8 cellular contexts compared by ENCODE assay signal in the genomic region with DNA sequence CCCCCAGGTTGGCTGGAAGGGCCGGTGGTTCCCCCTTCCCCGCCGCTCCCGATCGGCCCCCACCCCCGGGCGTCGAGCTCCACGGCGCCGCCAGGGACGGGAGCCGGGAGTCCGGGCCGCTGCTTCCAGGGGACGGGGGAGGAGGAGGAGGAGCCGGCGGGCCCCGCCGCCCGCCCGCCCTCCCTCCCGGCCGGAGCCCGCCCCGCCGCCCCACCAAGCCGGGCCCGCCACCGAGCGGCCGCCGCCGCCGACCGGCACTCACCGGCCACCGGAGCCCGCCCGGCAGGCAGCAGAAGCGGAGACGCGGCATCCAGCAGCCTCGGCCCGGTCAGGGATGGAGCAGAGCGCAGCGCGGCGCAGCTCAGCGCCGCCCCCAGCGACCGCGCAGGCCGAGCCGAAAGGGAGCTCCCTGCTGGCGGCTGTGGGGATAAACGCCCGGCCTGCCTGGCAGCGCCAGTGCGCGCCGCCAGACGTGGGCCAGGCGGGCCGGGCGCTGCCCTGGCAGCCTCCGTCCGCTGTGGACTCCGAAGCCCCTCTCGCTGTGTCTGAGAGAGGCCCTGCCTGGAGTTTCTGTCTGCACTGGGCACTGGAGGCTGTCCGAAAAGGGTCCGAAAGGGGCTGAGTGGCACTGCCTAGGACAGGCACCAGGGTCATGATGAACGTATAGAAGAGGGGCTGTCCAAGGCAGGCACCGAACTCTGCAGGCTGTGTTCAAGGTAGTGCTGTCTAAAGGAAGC. TPM values are rescaled to one million over a fixed set of nuclear protein-coding genes. Genes with fewer than 3 reads are reported as not detected.
DNase-seq lines count a peak whose midpoint lies in the region; ATAC-seq and TF ChIP-seq lines count a peak whose summit lies in the region.

A gene with protein sequence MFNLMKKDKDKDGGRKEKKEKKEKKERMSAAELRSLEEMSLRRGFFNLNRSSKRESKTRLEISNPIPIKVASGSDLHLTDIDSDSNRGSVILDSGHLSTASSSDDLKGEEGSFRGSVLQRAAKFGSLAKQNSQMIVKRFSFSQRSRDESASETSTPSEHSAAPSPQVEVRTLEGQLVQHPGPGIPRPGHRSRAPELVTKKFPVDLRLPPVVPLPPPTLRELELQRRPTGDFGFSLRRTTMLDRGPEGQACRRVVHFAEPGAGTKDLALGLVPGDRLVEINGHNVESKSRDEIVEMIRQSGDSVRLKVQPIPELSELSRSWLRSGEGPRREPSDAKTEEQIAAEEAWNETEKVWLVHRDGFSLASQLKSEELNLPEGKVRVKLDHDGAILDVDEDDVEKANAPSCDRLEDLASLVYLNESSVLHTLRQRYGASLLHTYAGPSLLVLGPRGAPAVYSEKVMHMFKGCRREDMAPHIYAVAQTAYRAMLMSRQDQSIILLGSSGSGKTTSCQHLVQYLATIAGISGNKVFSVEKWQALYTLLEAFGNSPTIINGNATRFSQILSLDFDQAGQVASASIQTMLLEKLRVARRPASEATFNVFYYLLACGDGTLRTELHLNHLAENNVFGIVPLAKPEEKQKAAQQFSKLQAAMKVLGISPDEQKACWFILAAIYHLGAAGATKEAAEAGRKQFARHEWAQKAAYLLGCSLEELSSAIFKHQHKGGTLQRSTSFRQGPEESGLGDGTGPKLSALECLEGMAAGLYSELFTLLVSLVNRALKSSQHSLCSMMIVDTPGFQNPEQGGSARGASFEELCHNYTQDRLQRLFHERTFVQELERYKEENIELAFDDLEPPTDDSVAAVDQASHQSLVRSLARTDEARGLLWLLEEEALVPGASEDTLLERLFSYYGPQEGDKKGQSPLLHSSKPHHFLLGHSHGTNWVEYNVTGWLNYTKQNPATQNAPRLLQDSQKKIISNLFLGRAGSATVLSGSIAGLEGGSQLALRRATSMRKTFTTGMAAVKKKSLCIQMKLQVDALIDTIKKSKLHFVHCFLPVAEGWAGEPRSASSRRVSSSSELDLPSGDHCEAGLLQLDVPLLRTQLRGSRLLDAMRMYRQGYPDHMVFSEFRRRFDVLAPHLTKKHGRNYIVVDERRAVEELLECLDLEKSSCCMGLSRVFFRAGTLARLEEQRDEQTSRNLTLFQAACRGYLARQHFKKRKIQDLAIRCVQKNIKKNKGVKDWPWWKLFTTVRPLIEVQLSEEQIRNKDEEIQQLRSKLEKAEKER (N-terminal part only) (minus strand): TSS at position 348 of the 737 bp plus-strand sequence. CDS start 13,458 bp downstream, outside the sequence.

- H3K9me3 ChIP-seq in neural progenitor cell (ENCODE audit: low read depth), result peaks cover 5% of the 10 kb centered on the region

- in situ Hi-C loops in KBM-7 (cut with MboI; ENCODE audit: low pct_unique_long_range_greater_than_20kb, low sequenced_read_pairs), result no loop called here

- ATAC-seq in GM21528 (IDR thresholded peaks at IDR 0.05; ENCODE audit: low FRiP score, unreplicated experiment), result peak; percentile 81
- peak; percentile 71 for ATAC-seq in foreskin keratinocyte

- H3K4me1 ChIP-seq in foreskin keratinocyte (peaks cover 23% of the 10 kb centered on the region), neural progenitor cell (peaks cover 32% of the 10 kb centered on the region)

- H3K79me2 ChIP-seq in neural progenitor cell (ENCODE audit: low read depth), result peaks cover 20% of the 10 kb centered on the region

- H3F3A ChIP-seq in neural progenitor cell (ENCODE audit: low read depth), result peaks cover 47% of the 10 kb centered on the region

- no peaks in the 10 kb centered on the region for H3K36me3 ChIP-seq in neural progenitor cell

- no peaks in the 10 kb centered on the region for H3K27me3 ChIP-seq in foreskin keratinocyte
- H3K27me3 ChIP-seq in neural progenitor cell, result peaks cover 40% of the 10 kb centered on the region

- no peak within 1 kb of the TSS for H3K27ac Mint-ChIP-seq in neural progenitor cell

- peaks cover 7% of the 10 kb centered on the region for H3K9me3 Mint-ChIP-seq in neural progenitor cell

- H3K4me1 Mint-ChIP-seq in neural progenitor cell, result peaks cover 40% of the 10 kb centered on the region

- TF ChIP-seq CTCF in foreskin keratinocyte (conservative IDR thresholded peaks at IDR 0.05) (peak; percentile 96), neural progenitor cell (IDR thresholded peaks at IDR 0.05) (peak; percentile 79)

- DNase-seq in DMS 273 treated with DMSO at 0.1 percent for 48 hours (lab: John Stamatoyannopoulos, UW), result peak; percentile 42
- peak; percentile 77 for DNase-seq in KBM-7
- peak; percentile 35 for DNase-seq in SHP77 treated with DMSO at 0.1 percent for 48 hours (lab: John Stamatoyannopoulos, UW)
- DNase-seq in activated gamma-delta T cell treated with Interleukin-2 at 50 U/mL for 16 hours, result peak; percentile 73
- DNase-seq in foreskin keratinocyte, result peak in 1 of 2 donors; percentile 54
- peak; percentile 94 for DNase-seq in neural progenitor cell (ENCODE audit: low spot score)
- peak; percentile 53 for DNase-seq in stromal cell of bone marrow (ENCODE audit: low read depth)

- peak within 1 kb of the TSS; percentile 85 for H3K4me2 ChIP-seq in neural progenitor cell

- peak within 1 kb of the TSS; percentile 79 for H3K27ac ChIP-seq in foreskin keratinocyte
- H3K27ac ChIP-seq in neural progenitor cell, result peak within 1 kb of the TSS; percentile 85

- no peaks in the 10 kb centered on the region for H3K36me3 Mint-ChIP-seq in neural progenitor cell

- peak within 1 kb of the TSS; percentile 60 for H3K9ac ChIP-seq in neural progenitor cell

- peak within 1 kb of the TSS; percentile 67 for H3K4me3 ChIP-seq in neural progenitor cell

- H3K4me3 Mint-ChIP-seq in neural progenitor cell, result peak within 1 kb of the TSS; percentile 88

- peaks cover 10% of the 10 kb centered on the region for H3K27me3 Mint-ChIP-seq in neural progenitor cell (ENCODE audit: insufficient read depth, low read depth)

- H4K20me1 ChIP-seq in neural progenitor cell (ENCODE audit: low read depth), result peaks cover 42% of the 10 kb centered on the region

- peak within 1 kb of the TSS; percentile 89 for H2AFZ ChIP-seq in neural progenitor cell (replicated peaks)

RNA-seq across cellular contexts. Expression of the gene that starts here (rescaled TPM):
- total RNA-seq in foreskin keratinocyte, result 56.2 and 67.4 TPM in 2 replicates
- polyA plus RNA-seq in foreskin keratinocyte, result 43.6 and 47.5 TPM in 2 replicates
- 11.6 and 24.8 TPM in 2 replicates for total RNA-seq in neural progenitor cell (ENCODE audit: low replicate concordance)
